30 cellular contexts compared by ENCODE assay signal in the genomic region with DNA sequence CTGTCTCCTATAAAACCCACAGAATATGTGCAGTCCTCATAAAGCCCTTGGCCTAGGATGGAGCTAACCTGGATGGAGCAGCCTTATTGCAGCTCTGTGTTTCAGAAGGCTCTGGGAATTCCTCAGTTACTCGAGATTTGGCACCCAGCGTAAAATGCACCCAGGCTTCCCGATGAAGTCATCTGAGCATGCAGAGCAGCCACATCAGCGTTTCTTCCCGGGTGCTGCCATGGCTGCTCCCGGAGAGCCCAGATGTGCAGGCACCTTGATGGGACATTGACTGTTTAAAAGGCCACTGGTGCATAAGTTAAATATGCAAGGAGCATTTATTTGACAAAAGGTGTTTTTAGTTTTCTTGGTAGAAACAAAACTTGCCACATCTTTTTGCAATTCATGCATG.
"Had no signal": no experiment of that assay in that cellular context is flagged by ENCODE, and none has a peak within 500 bp of the region (broad histone marks: within the 10 kb centered on the region; RNA-seq: fewer than 3 reads in every experiment).

No MANE protein-coding gene starts in this region.

- H3K4me3 Mint-ChIP-seq: activated naive CD4-positive, alpha-beta T cell treated with anti-CD3 and anti-CD28 coated beads, Interleukin-2, amount 10 ng/mL, durations not matched to agents 7 days and 5 days; activated naive CD8-positive, alpha-beta T cell treated with anti-CD3 and anti-CD28 coated beads, Interleukin-2, amount 10 ng/mL, durations not matched to agents 7 days and 5 days; activated T-helper 1 cell treated with anti-CD3 and anti-CD28 coated beads, Interleukin-12 subunit alpha, Interleukin-12 subunit beta, Interleukin-2, Interleukin-4 antibody, amounts not matched to agents 30 ng/mL and 10 ng/mL and 1 ng/mL, durations not matched to agents 14 hours and 24 hours and 36 hours; nephron; stimulated activated memory B cell treated with anti-CD40 and anti-IgM and Interleukin-4, amounts not matched to agents 10 μg/mL and 1 μg/mL and 100 μg/mL, for 72 hours; stimulated activated naive CD8-positive, alpha-beta T cell treated with anti-CD3 and anti-CD28 coated beads, Interleukin-15, amount 100 ng/mL, for 72 hours had no signal

- ATAC-seq: activated CD4-positive, CD25-positive, alpha-beta regulatory T cell treated with anti-CD3 and anti-CD28 coated beads, Interleukin-2, amount 50 U/mL, for 24 hours; left lung; lower lobe of right lung; pancreas; stimulated activated memory B cell treated with anti-CD40 and anti-IgM and Interleukin-4, amounts not matched to agents 10 μg/mL and 1 μg/mL and 100 μg/mL, for 72 hours had no signal

- H3K4me1 ChIP-seq: pancreas, prostate gland, transverse colon had no signal

- FAIRE-seq: astrocyte, endometrium, keratinocyte, pancreas, small intestine had no signal

- H3K9me3 Mint-ChIP-seq: activated naive CD8-positive, alpha-beta T cell treated with anti-CD3 and anti-CD28 coated beads, Interleukin-2, amount 10 ng/mL, durations not matched to agents 7 days and 5 days; activated T-helper 1 cell treated with anti-CD3 and anti-CD28 coated beads, Interleukin-12 subunit alpha, Interleukin-12 subunit beta, Interleukin-2, Interleukin-4 antibody, amounts not matched to agents 30 ng/mL and 10 ng/mL and 1 ng/mL, durations not matched to agents 14 hours and 24 hours and 36 hours; nephron had no signal

- H3K27me3 ChIP-seq: brain microvascular endothelial cell, left lung, pancreas, sigmoid colon, transverse colon had no signal

- H3K4me3 ChIP-seq: left lung, lower lobe of right lung, pancreas, prostate gland, sigmoid colon, SK-N-MC, transverse colon had no signal

- H3K36me3 ChIP-seq: prostate gland, transverse colon, WERI-Rb-1 had no signal

- DNase-seq: activated CD4-positive, alpha-beta T cell treated with anti-CD3 and anti-CD28 coated beads for 48 hours; activated CD4-positive, alpha-beta T cell treated with anti-CD3 and anti-CD28 coated beads, Interleukin-2, amount 50 U/mL, for 48 hours; activated CD8-positive, alpha-beta memory T cell treated with anti-CD3 and anti-CD28 coated beads, Interleukin-2, amount 50 U/mL, for 4 hours; activated gamma-delta T cell; activated naive CD4-positive, alpha-beta T cell treated with anti-CD3 and anti-CD28 coated beads, Interleukin-2, amount 10 ng/mL, durations not matched to agents 7 days and 5 days; activated naive CD8-positive, alpha-beta T cell treated with anti-CD3 and anti-CD28 coated beads, Interleukin-2, amount 10 ng/mL, durations not matched to agents 7 days and 5 days; activated T-cell treated with anti-CD3 and anti-CD28 coated beads, Interleukin-2, amount 50 U/mL, for 1 hour; brain microvascular endothelial cell; effector CD8-positive, alpha-beta T cell; left lung; lower lobe of right lung; mesenchymal stem cell; retina; sigmoid colon; small intestine; stimulated activated CD4-positive, alpha-beta T cell treated with anti-CD3 and anti-CD28 coated beads, Interleukin-4, amount 100 ng/mL, for 24 hours; stimulated activated naive CD8-positive, alpha-beta T cell treated with anti-CD3 and anti-CD28 coated beads, Interleukin-15, amount 100 ng/mL, for 72 hours; T1000; transverse colon; WERI-Rb-1 had no signal

- H3K27me3 Mint-ChIP-seq: activated naive CD4-positive, alpha-beta T cell treated with anti-CD3 and anti-CD28 coated beads, Interleukin-2, amount 10 ng/mL, durations not matched to agents 7 days and 5 days; activated naive CD8-positive, alpha-beta T cell treated with anti-CD3 and anti-CD28 coated beads, Interleukin-2, amount 10 ng/mL, durations not matched to agents 7 days and 5 days; stimulated activated memory B cell treated with anti-CD40 and anti-IgM and Interleukin-4, amounts not matched to agents 10 μg/mL and 1 μg/mL and 100 μg/mL, for 72 hours; stimulated activated naive CD8-positive, alpha-beta T cell treated with anti-CD3 and anti-CD28 coated beads, Interleukin-15, amount 100 ng/mL, for 72 hours had no signal

- H3K27ac Mint-ChIP-seq: activated naive CD4-positive, alpha-beta T cell treated with anti-CD3 and anti-CD28 coated beads, Interleukin-2, amount 10 ng/mL, durations not matched to agents 7 days and 5 days; activated naive CD8-positive, alpha-beta T cell treated with anti-CD3 and anti-CD28 coated beads, Interleukin-2, amount 10 ng/mL, durations not matched to agents 7 days and 5 days; activated T-helper 1 cell treated with anti-CD3 and anti-CD28 coated beads, Interleukin-12 subunit alpha, Interleukin-12 subunit beta, Interleukin-2, Interleukin-4 antibody, amounts not matched to agents 30 ng/mL and 10 ng/mL and 1 ng/mL, durations not matched to agents 14 hours and 24 hours and 36 hours; nephron; stimulated activated memory B cell treated with anti-CD40 and anti-IgM and Interleukin-4, amounts not matched to agents 10 μg/mL and 1 μg/mL and 100 μg/mL, for 72 hours; stimulated activated naive CD8-positive, alpha-beta T cell treated with anti-CD3 and anti-CD28 coated beads, Interleukin-15, amount 100 ng/mL, for 72 hours had no signal

- H3K9me3 ChIP-seq: left lung, lower lobe of right lung, pancreas, prostate gland, sigmoid colon, transverse colon had no signal

- H3K27ac ChIP-seq: brain microvascular endothelial cell, left lung, lower lobe of right lung, pancreas, prostate gland, sigmoid colon, SK-N-MC, transverse colon, WERI-Rb-1 had no signal
